Comparison of ENCODE assay signal across 8 cellular contexts in genomic region chr4:71187399-71188196, GRCh38.
DNase-seq lines count a peak whose midpoint lies in the region; ATAC-seq and TF ChIP-seq lines count a peak whose summit lies in the region.

No MANE protein-coding gene starts in this region.

- ATAC-seq in GM19452 (IDR thresholded peaks at IDR 0.05; ENCODE audit: unreplicated experiment), result peak; percentile 29

- peaks cover 23% of the 10 kb centered on the region for H3K27me3 ChIP-seq in OCI-LY3 (ENCODE audit: low read depth, low read length)
- peaks cover 46% of the 10 kb centered on the region for H3K27me3 ChIP-seq in iPS-20b (ENCODE audit: insufficient read depth, low read length)
- no peaks in the 10 kb centered on the region for H3K27me3 ChIP-seq in skeletal muscle tissue (ENCODE audit: control insufficient read depth in 3 of 3, insufficient read depth in 3 of 3, low read length in 3 of 3)

- H3K9me3 ChIP-seq in OCI-LY3 (ENCODE audit: insufficient read depth, low read length) (no peaks in the 10 kb centered on the region), iPS-20b (ENCODE audit: insufficient read depth, low read depth, low read length) (no peaks in the 10 kb centered on the region), skeletal muscle tissue (ENCODE audit: control insufficient read depth in 3 of 3, low read length in 3 of 3) (no peaks in the 10 kb centered on the region)

- in situ Hi-C loops in astrocyte of the spinal cord (cut with HindIII; ENCODE audit: low sequenced_read_pairs), result no loop called here

- H3K4me1 ChIP-seq in OCI-LY3 (ENCODE audit: low read length), result peaks cover 26% of the 10 kb centered on the region
- peaks cover 5% of the 10 kb centered on the region; the same call in 1 of the 2 replicates for H3K4me1 ChIP-seq in iPS-20b (ENCODE audit: insufficient read depth, low read length)
- H3K4me1 ChIP-seq in skeletal muscle tissue (ENCODE audit: control insufficient read depth in 3 of 3, insufficient read depth in 3 of 3, low read length in 3 of 3), result peaks cover 9 to 16% (median 10%) of the 10 kb centered on the region in 3 donors

- DNase-seq in AG10803 (ENCODE audit: low read depth) (peak; percentile 62), astrocyte of the spinal cord (ENCODE audit: low read depth, low spot score) (peak; percentile 62), superior temporal gyrus (ENCODE audit: extremely low spot score) (no peak), NCI-H2081 treated with DMSO at 0.1 percent for 48 hours (lab: John Stamatoyannopoulos, UW) (no peak)

- H3K27ac ChIP-seq in OCI-LY3 (ENCODE audit: low read length), result no peak overlapping the region
- no peak overlapping the region for H3K27ac ChIP-seq in iPS-20b (ENCODE audit: low read length)
- peak overlapping the region; percentile 59 for H3K27ac ChIP-seq in skeletal muscle tissue (ENCODE audit: low read depth, low read length)

- no peaks in the 10 kb centered on the region for H4K20me1 ChIP-seq in OCI-LY3 (ENCODE audit: insufficient read depth, low read length)

- peak overlapping the region; percentile 44 for H3K9ac ChIP-seq in OCI-LY3 (ENCODE audit: low read length)
- H3K9ac ChIP-seq in iPS-20b (ENCODE audit: low read depth, low read length), result no peak overlapping the region
- H3K9ac ChIP-seq in skeletal muscle tissue (ENCODE audit: low read depth in 1 of 3, low read length in 3 of 3), result peak overlapping the region; percentile 75 to 83 (median 77)

- peak overlapping the region; percentile 77 for H3K4me3 ChIP-seq in AG10803 (ENCODE audit: low read length)
- peak overlapping the region; percentile 82 for H3K4me3 ChIP-seq in OCI-LY3 (ENCODE audit: low read length)
- H3K4me3 ChIP-seq in astrocyte of the spinal cord (ENCODE audit: low read depth, low read length), result peak overlapping the region; percentile 70
- peak overlapping the region; percentile 77 for H3K4me3 ChIP-seq in iPS-20b (ENCODE audit: low read length)
- H3K4me3 ChIP-seq in skeletal muscle tissue (ENCODE audit: low read length in 3 of 3), result peak overlapping the region; percentile 74 to 79 (median 77)

- peak overlapping the region; percentile 81 for H3K4me2 ChIP-seq in OCI-LY3 (ENCODE audit: low read length)

- TF ChIP-seq CTCF in AG10803 (conservative IDR thresholded peaks at IDR 0.05; ENCODE audit: low read length) (no peak), OCI-LY3 (IDR thresholded peaks at IDR 0.05; ENCODE audit: low read depth, low read length) (no peak), astrocyte of the spinal cord (IDR thresholded peaks at IDR 0.05; ENCODE audit: low read depth, low read length) (no peak)

- peak overlapping the region; percentile 20; the same call in 1 of the 2 replicates for H2AFZ ChIP-seq in OCI-LY3 (ENCODE audit: low read depth, low read length)

- H3K36me3 ChIP-seq in OCI-LY3 (replicated peaks; ENCODE audit: low read depth, low read length), result no peaks in the 10 kb centered on the region
- H3K36me3 ChIP-seq in iPS-20b (ENCODE audit: insufficient read depth, low read depth, low read length), result no peaks in the 10 kb centered on the region
- no peaks in the 10 kb centered on the region for H3K36me3 ChIP-seq in skeletal muscle tissue (ENCODE audit: control insufficient read depth in 3 of 3, insufficient read depth in 3 of 3, low read length in 3 of 3)

- no peaks in the 10 kb centered on the region for H3K79me2 ChIP-seq in OCI-LY3 (ENCODE audit: low read length)

Comparison
In these comparisons a context has a peak if more than half of its experiments do, and no peak if none do; other contexts are left out.
1. DNase-seq: peak in AG10803 (single experiment) and astrocyte of the spinal cord (single experiment); none in superior temporal gyrus (single experiment) and NCI-H2081 treated with DMSO at 0.1 percent for 48 hours (single experiment).
2. Peak in every context shown above with its lines, with median percentiles within 50 percentile points of each other: H3K4me3 ChIP-seq.